1 cellular context compared by ENCODE assay signal in genomic region chr9:130785940-130786500, GRCh38.
TF ChIP-seq lines count a peak whose summit lies in the region.

No MANE protein-coding gene starts in this region.

TF ChIP-seq in SK-N-SH, 30 proteins besides CTCF, POLR2A, EP300 and RAD21 (continued from another document):
- TF ChIP-seq, protein P1, sequence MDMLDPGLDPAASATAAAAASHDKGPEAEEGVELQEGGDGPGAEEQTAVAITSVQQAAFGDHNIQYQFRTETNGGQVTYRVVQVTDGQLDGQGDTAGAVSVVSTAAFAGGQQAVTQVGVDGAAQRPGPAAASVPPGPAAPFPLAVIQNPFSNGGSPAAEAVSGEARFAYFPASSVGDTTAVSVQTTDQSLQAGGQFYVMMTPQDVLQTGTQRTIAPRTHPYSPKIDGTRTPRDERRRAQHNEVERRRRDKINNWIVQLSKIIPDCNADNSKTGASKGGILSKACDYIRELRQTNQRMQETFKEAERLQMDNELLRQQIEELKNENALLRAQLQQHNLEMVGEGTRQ (IDR thresholded peaks at IDR 0.05; ENCODE audit: borderline replicate concordance, low read depth, low read length), result no peak
- TF ChIP-seq, protein P2, sequence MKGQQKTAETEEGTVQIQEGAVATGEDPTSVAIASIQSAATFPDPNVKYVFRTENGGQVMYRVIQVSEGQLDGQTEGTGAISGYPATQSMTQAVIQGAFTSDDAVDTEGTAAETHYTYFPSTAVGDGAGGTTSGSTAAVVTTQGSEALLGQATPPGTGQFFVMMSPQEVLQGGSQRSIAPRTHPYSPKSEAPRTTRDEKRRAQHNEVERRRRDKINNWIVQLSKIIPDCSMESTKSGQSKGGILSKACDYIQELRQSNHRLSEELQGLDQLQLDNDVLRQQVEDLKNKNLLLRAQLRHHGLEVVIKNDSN (IDR thresholded peaks at IDR 0.05; ENCODE audit: borderline replicate concordance, low read depth), result no peak
- no peak for TF ChIP-seq CHD2 (IDR thresholded peaks at IDR 0.05; ENCODE audit: low read length, partially characterized antibody)
- TF ChIP-seq, protein P3, sequence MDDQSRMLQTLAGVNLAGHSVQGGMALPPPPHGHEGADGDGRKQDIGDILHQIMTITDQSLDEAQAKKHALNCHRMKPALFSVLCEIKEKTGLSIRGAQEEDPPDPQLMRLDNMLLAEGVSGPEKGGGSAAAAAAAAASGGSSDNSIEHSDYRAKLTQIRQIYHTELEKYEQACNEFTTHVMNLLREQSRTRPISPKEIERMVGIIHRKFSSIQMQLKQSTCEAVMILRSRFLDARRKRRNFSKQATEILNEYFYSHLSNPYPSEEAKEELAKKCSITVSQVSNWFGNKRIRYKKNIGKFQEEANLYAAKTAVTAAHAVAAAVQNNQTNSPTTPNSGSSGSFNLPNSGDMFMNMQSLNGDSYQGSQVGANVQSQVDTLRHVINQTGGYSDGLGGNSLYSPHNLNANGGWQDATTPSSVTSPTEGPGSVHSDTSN (IDR thresholded peaks at IDR 0.05), result no peak
- no peak for TF ChIP-seq FOXJ3 (CRISPR knock-in tag; IDR thresholded peaks at IDR 0.05)
- TF ChIP-seq TEAD4 (IDR thresholded peaks at IDR 0.05; ENCODE audit: borderline replicate concordance, insufficient read depth), result no peak
TF ChIP-seq in SK-N-SH: peak in this region for 0.
